In the genomic region with DNA sequence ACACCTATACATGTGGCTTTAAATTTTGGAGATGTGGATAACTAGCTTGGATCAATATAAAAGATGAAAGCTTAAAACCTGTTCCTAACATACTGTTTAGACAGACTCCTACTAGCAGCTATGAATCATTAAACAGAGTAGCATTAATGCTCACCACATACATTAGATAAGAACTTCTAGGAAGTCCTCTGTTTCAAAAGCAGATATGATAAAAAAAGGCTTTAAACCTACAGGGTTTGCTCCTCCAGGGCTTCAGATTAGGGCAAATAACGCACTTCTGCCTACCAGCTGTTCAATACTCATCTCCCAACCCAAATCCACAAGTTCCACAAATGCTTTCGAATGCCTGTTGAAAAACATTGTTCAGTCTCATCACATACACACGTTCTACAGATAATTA, we compare ENCODE assay signal across 1 cellular context.
TF ChIP-seq lines count a peak whose summit lies in the region.

No MANE protein-coding gene starts in this region.

TF ChIP-seq in K562, 482 proteins besides CTCF, POLR2A, EP300 and RAD21 (continues in another document):
- TF ChIP-seq MIER1 (IDR thresholded peaks at IDR 0.05; ENCODE audit: low read depth) (no peak), HCFC1 (IDR thresholded peaks at IDR 0.05; ENCODE audit: low read depth, low read length) (no peak), CEBPG (CRISPR knock-in tag; IDR thresholded peaks at IDR 0.05) (no peak), CEBPG (tag; conservative IDR thresholded peaks at IDR 0.05 in 1 of 2, IDR thresholded peaks at IDR 0.05 in 1 of 2) (no peak), RAD51 (IDR thresholded peaks at IDR 0.05; ENCODE audit: borderline replicate concordance, low read depth) (no peak), RBM14 (IDR thresholded peaks at IDR 0.05; ENCODE audit: borderline replicate concordance, insufficient read depth, low read depth, low read length) (no peak), ZNF224 (CRISPR knock-in tag; IDR thresholded peaks at IDR 0.05) (no peak), SETDB1 (IDR thresholded peaks at IDR 0.05; ENCODE audit: low read length) (no peak), NELFE (IDR thresholded peaks at IDR 0.05; ENCODE audit: insufficient read depth, insufficient read length) (no peak), CREM (IDR thresholded peaks at IDR 0.05; ENCODE audit: low read depth) (no peak), TAF9B (IDR thresholded peaks at IDR 0.05; ENCODE audit: partially characterized antibody) (no peak), ZNF124 (CRISPR knock-in tag; IDR thresholded peaks at IDR 0.05) (no peak), JUND (IDR thresholded peaks at IDR 0.05; ENCODE audit: borderline replicate concordance, low read depth, low read length) (peak; percentile 68; the same call in 1 of the 2 replicates), JUND (tag; IDR thresholded peaks at IDR 0.05; ENCODE audit: borderline replicate concordance, low read depth, low read length) (peak; percentile 51; the same call in 1 of the 3 replicates), KLF10 (CRISPR knock-in tag; IDR thresholded peaks at IDR 0.05) (no peak), NBN (IDR thresholded peaks at IDR 0.05; ENCODE audit: low read depth) (no peak; the same call in 1 of the 2 replicates), RBFOX2 (IDR thresholded peaks at IDR 0.05; ENCODE audit: low read depth, low read length) (no peak), DACH1 (IDR thresholded peaks at IDR 0.05; ENCODE audit: partially characterized antibody) (peak; percentile 83), CBX5 (IDR thresholded peaks at IDR 0.05; ENCODE audit: borderline replicate concordance, low read depth) (no peak), ZNF584 (CRISPR knock-in tag; IDR thresholded peaks at IDR 0.05; ENCODE audit: low read depth) (no peak), XRCC4 (IDR thresholded peaks at IDR 0.05; ENCODE audit: extremely low read depth, insufficient read depth, insufficient read length) (no peak), MAZ (CRISPR knock-in tag; conservative IDR thresholded peaks at IDR 0.05 in 1 of 2, IDR thresholded peaks at IDR 0.05 in 1 of 2) (no peak), TRIM24 (IDR thresholded peaks at IDR 0.05) (no peak), PHB (CRISPR knock-in tag; IDR thresholded peaks at IDR 0.05) (no peak), ZNF324 (CRISPR knock-in tag; IDR thresholded peaks at IDR 0.05) (no peak), ZNF707 (CRISPR knock-in tag; conservative IDR thresholded peaks at IDR 0.05) (no peak), ARID1B (IDR thresholded peaks at IDR 0.05) (peak; percentile 74), ZNF444 (CRISPR knock-in tag; IDR thresholded peaks at IDR 0.05) (no peak), RFX7 (CRISPR knock-in tag; IDR thresholded peaks at IDR 0.05) (no peak), SNRNP70 (optimal IDR thresholded peaks at IDR 0.05; ENCODE audit: low read depth, low read length) (no peak), MAFF (IDR thresholded peaks at IDR 0.05; ENCODE audit: low read length) (no peak), ZZZ3 (IDR thresholded peaks at IDR 0.05) (no peak), RBM39 (optimal IDR thresholded peaks at IDR 0.05; ENCODE audit: low read depth, low read length) (no peak), MTA2 (IDR thresholded peaks at IDR 0.05; ENCODE audit: low read depth) (0 out of 2 replicates have a peak, but pooled peaks have one; percentile 12), TGIF2 (CRISPR knock-in tag; IDR thresholded peaks at IDR 0.05) (no peak), GATAD2A (IDR thresholded peaks at IDR 0.05) (0 out of 2 replicates have a peak, but pooled peaks have one; percentile 30), ARNT (IDR thresholded peaks at IDR 0.05) (no peak), SAFB (IDR thresholded peaks at IDR 0.05; ENCODE audit: borderline replicate concordance, low read depth, low read length) (no peak), ZNF76 (CRISPR knock-in tag; IDR thresholded peaks at IDR 0.05; ENCODE audit: borderline replicate concordance) (no peak), SOX6 (IDR thresholded peaks at IDR 0.05) (no peak), TAL1 (IDR thresholded peaks at IDR 0.05) (no peak), FOXA1 (IDR thresholded peaks at IDR 0.05; ENCODE audit: borderline replicate concordance) (no peak), TEAD2 (tag; IDR thresholded peaks at IDR 0.05) (no peak), C11orf30 (IDR thresholded peaks at IDR 0.05; ENCODE audit: low read depth) (no peak), ATF1 (CRISPR knock-in tag; IDR thresholded peaks at IDR 0.05) (no peak), ATF1 (tag; IDR thresholded peaks at IDR 0.05) (no peak)
- TF ChIP-seq, protein P1, sequence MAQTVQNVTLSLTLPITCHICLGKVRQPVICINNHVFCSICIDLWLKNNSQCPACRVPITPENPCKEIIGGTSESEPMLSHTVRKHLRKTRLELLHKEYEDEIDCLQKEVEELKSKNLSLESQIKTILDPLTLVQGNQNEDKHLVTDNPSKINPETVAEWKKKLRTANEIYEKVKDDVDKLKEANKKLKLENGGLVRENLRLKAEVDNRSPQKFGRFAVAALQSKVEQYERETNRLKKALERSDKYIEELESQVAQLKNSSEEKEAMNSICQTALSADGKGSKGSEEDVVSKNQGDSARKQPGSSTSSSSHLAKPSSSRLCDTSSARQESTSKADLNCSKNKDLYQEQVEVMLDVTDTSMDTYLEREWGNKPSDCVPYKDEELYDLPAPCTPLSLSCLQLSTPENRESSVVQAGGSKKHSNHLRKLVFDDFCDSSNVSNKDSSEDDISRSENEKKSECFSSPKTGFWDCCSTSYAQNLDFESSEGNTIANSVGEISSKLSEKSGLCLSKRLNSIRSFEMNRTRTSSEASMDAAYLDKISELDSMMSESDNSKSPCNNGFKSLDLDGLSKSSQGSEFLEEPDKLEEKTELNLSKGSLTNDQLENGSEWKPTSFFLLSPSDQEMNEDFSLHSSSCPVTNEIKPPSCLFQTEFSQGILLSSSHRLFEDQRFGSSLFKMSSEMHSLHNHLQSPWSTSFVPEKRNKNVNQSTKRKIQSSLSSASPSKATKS (CRISPR knock-in tag; IDR thresholded peaks at IDR 0.05) = no peak
- TF ChIP-seq, protein P2, sequence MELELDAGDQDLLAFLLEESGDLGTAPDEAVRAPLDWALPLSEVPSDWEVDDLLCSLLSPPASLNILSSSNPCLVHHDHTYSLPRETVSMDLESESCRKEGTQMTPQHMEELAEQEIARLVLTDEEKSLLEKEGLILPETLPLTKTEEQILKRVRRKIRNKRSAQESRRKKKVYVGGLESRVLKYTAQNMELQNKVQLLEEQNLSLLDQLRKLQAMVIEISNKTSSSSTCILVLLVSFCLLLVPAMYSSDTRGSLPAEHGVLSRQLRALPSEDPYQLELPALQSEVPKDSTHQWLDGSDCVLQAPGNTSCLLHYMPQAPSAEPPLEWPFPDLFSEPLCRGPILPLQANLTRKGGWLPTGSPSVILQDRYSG (tag; conservative IDR thresholded peaks at IDR 0.05; ENCODE audit: low read depth) = no peak
- TF ChIP-seq, protein P3, sequence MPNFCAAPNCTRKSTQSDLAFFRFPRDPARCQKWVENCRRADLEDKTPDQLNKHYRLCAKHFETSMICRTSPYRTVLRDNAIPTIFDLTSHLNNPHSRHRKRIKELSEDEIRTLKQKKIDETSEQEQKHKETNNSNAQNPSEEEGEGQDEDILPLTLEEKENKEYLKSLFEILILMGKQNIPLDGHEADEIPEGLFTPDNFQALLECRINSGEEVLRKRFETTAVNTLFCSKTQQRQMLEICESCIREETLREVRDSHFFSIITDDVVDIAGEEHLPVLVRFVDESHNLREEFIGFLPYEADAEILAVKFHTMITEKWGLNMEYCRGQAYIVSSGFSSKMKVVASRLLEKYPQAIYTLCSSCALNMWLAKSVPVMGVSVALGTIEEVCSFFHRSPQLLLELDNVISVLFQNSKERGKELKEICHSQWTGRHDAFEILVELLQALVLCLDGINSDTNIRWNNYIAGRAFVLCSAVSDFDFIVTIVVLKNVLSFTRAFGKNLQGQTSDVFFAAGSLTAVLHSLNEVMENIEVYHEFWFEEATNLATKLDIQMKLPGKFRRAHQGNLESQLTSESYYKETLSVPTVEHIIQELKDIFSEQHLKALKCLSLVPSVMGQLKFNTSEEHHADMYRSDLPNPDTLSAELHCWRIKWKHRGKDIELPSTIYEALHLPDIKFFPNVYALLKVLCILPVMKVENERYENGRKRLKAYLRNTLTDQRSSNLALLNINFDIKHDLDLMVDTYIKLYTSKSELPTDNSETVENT (CRISPR knock-in tag; IDR thresholded peaks at IDR 0.05) = no peak
- TF ChIP-seq, protein P4, sequence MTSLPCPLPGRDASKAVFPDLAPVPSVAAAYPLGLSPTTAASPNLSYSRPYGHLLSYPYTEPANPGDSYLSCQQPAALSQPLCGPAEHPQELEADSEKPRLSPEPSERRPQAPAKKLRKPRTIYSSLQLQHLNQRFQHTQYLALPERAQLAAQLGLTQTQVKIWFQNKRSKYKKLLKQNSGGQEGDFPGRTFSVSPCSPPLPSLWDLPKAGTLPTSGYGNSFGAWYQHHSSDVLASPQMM (CRISPR knock-in tag; IDR thresholded peaks at IDR 0.05) = no peak
- TF ChIP-seq, protein P5, sequence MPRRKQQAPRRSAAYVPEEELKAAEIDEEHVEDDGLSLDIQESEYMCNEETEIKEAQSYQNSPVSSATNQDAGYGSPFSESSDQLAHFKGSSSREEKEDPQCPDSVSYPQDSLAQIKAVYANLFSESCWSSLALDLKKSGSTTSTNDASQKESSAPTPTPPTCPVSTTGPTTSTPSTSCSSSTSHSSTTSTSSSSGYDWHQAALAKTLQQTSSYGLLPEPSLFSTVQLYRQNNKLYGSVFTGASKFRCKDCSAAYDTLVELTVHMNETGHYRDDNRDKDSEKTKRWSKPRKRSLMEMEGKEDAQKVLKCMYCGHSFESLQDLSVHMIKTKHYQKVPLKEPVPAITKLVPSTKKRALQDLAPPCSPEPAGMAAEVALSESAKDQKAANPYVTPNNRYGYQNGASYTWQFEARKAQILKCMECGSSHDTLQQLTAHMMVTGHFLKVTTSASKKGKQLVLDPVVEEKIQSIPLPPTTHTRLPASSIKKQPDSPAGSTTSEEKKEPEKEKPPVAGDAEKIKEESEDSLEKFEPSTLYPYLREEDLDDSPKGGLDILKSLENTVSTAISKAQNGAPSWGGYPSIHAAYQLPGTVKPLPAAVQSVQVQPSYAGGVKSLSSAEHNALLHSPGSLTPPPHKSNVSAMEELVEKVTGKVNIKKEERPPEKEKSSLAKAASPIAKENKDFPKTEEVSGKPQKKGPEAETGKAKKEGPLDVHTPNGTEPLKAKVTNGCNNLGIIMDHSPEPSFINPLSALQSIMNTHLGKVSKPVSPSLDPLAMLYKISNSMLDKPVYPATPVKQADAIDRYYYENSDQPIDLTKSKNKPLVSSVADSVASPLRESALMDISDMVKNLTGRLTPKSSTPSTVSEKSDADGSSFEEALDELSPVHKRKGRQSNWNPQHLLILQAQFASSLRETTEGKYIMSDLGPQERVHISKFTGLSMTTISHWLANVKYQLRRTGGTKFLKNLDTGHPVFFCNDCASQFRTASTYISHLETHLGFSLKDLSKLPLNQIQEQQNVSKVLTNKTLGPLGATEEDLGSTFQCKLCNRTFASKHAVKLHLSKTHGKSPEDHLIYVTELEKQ (CRISPR knock-in tag; IDR thresholded peaks at IDR 0.05) = no peak
- TF ChIP-seq, protein P6, sequence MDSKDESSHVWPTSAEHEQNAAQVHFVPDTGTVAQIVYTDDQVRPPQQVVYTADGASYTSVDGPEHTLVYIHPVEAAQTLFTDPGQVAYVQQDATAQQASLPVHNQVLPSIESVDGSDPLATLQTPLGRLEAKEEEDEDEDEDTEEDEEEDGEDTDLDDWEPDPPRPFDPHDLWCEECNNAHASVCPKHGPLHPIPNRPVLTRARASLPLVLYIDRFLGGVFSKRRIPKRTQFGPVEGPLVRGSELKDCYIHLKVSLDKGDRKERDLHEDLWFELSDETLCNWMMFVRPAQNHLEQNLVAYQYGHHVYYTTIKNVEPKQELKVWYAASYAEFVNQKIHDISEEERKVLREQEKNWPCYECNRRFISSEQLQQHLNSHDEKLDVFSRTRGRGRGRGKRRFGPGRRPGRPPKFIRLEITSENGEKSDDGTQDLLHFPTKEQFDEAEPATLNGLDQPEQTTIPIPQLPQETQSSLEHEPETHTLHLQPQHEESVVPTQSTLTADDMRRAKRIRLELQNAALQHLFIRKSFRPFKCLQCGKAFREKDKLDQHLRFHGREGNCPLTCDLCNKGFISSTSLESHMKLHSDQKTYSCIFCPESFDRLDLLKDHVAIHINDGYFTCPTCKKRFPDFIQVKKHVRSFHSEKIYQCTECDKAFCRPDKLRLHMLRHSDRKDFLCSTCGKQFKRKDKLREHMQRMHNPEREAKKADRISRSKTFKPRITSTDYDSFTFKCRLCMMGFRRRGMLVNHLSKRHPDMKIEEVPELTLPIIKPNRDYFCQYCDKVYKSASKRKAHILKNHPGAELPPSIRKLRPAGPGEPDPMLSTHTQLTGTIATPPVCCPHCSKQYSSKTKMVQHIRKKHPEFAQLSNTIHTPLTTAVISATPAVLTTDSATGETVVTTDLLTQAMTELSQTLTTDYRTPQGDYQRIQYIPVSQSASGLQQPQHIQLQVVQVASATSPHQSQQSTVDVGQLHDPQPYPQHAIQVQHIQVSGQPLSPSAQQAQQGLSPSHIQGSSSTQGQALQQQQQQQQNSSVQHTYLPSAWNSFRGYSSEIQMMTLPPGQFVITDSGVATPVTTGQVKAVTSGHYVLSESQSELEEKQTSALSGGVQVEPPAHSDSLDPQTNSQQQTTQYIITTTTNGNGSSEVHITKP (IDR thresholded peaks at IDR 0.05; ENCODE audit: partially characterized antibody) = no peak
- TF ChIP-seq, protein P7, sequence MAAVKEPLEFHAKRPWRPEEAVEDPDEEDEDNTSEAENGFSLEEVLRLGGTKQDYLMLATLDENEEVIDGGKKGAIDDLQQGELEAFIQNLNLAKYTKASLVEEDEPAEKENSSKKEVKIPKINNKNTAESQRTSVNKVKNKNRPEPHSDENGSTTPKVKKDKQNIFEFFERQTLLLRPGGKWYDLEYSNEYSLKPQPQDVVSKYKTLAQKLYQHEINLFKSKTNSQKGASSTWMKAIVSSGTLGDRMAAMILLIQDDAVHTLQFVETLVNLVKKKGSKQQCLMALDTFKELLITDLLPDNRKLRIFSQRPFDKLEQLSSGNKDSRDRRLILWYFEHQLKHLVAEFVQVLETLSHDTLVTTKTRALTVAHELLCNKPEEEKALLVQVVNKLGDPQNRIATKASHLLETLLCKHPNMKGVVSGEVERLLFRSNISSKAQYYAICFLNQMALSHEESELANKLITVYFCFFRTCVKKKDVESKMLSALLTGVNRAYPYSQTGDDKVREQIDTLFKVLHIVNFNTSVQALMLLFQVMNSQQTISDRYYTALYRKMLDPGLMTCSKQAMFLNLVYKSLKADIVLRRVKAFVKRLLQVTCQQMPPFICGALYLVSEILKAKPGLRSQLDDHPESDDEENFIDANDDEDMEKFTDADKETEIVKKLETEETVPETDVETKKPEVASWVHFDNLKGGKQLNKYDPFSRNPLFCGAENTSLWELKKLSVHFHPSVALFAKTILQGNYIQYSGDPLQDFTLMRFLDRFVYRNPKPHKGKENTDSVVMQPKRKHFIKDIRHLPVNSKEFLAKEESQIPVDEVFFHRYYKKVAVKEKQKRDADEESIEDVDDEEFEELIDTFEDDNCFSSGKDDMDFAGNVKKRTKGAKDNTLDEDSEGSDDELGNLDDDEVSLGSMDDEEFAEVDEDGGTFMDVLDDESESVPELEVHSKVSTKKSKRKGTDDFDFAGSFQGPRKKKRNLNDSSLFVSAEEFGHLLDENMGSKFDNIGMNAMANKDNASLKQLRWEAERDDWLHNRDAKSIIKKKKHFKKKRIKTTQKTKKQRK (IDR thresholded peaks at IDR 0.05; ENCODE audit: borderline replicate concordance, low read depth, low read length) = no peak
- TF ChIP-seq, protein P8, sequence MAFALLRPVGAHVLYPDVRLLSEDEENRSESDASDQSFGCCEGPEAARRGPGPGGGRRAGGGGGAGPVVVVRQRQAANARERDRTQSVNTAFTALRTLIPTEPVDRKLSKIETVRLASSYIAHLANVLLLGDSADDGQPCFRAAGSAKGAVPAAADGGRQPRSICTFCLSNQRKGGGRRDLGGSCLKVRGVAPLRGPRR (CRISPR knock-in tag; IDR thresholded peaks at IDR 0.05) = no peak
